9 cellular contexts compared by ENCODE assay signal in the genomic region with DNA sequence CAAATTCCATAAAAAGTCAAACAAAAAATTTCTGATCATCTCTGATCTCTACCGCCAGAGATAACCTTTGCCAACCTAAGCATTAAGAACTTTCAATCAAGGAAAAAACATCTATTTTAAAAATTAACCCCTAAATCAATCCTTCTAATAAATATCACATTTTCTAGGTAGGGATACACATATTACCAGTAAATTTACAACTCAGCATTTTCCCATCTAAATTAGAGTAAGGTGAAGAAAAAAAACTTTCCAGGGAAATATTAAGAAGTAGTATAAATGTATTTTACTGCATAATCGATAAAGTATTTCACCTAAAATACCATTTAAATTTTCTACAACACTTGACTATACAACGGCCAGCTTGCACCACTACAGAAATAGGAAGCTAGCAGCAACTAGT. TPM values are rescaled to one million over a fixed set of nuclear protein-coding genes. Genes with fewer than 3 reads are reported as not detected.
A peak's percentile ranks its signal among the peaks of the same experiment; 100 is the strongest.
DNase-seq lines count a peak whose midpoint lies in the region; ATAC-seq, FAIRE-seq and TF ChIP-seq lines count a peak whose summit lies in the region.
"Had no signal": no experiment of that assay in that cellular context is flagged by ENCODE, and none has a peak within 500 bp of the region (broad histone marks: within the 10 kb centered on the region; RNA-seq: fewer than 3 reads in every experiment).

No MANE protein-coding gene starts in this region.

- no peaks in the 10 kb centered on the region for H3K27me3 Mint-ChIP-seq in activated B cell treated with CpG ODN at 0.5 μM for 24 hours
- no peaks in the 10 kb centered on the region for H3K27me3 Mint-ChIP-seq in stimulated activated naive CD8-positive, alpha-beta T cell treated with anti-CD3 and anti-CD28 coated beads, Interleukin-15, amount 100 ng/mL, for 72 hours

- POLR2A ChIA-PET in SK-N-SH (lab: Yijun Ruan, JAX) (interaction anchor here (0.7 to 2.1 kb wide), 4 partner anchors 41 to 91 kb away, joined by 3 to 9 read pairs (median 7); a partner anchor contains a TSS), activated B cell treated with CpG ODN at 0.5 μM for 24 hours (lab: Charles Lee) (interaction anchor here (0.6 to 4.6 kb wide), 9 partner anchors 9 to 519 kb away, joined by 3 to 87 read pairs (median 9); a partner anchor contains a TSS)

- peaks cover 23% of the 10 kb centered on the region for H3K36me3 Mint-ChIP-seq in activated B cell treated with CpG ODN at 0.5 μM for 24 hours (ENCODE audit: low read depth)

- H3K27me3 ChIP-seq in SK-N-SH (ENCODE audit: insufficient read depth): no peaks in the 10 kb centered on the region
- no peaks in the 10 kb centered on the region for H3K27me3 ChIP-seq in hepatocyte
- no peaks in the 10 kb centered on the region for H3K27me3 ChIP-seq in small intestine (ENCODE audit: control insufficient read depth in 2 of 2, insufficient read depth in 2 of 2, low read length in 2 of 2)

- FAIRE-seq in small intestine (lab: Jason Lieb, UNC): no peak
- FAIRE-seq: colon had no signal

- H3K4me3 Mint-ChIP-seq in activated B cell treated with CpG ODN at 0.5 μM for 24 hours: peak overlapping the region; percentile 96
- peak overlapping the region; percentile 85 to 96 for H3K4me3 Mint-ChIP-seq in stimulated activated naive CD8-positive, alpha-beta T cell treated with anti-CD3 and anti-CD28 coated beads, Interleukin-15, amount 100 ng/mL, for 72 hours

- no peaks in the 10 kb centered on the region for H3K9me3 Mint-ChIP-seq in activated B cell treated with CpG ODN at 0.5 μM for 24 hours
- H3K9me3 Mint-ChIP-seq in stimulated activated naive CD8-positive, alpha-beta T cell treated with anti-CD3 and anti-CD28 coated beads, Interleukin-15, amount 100 ng/mL, for 72 hours: no peaks in the 10 kb centered on the region

- peaks cover 24% of the 10 kb centered on the region for H3F3A ChIP-seq in SK-N-SH (replicated peaks; ENCODE audit: insufficient read depth)

- H3K4me1 ChIP-seq in SK-N-SH (ENCODE audit: control insufficient read depth in 1 of 2, insufficient read depth in 2 of 2, low read depth in 1 of 2, low read length in 1 of 2) (peaks cover 9 to 10% of the 10 kb centered on the region in 2 experiments; a peak in 3 of 4 replicates), hepatocyte (ENCODE audit: insufficient read depth) (no peaks in the 10 kb centered on the region), small intestine (ENCODE audit: control insufficient read depth in 2 of 2, insufficient read depth in 1 of 2, low read depth in 1 of 2, low read length in 1 of 2) (peaks cover 0 to 4% of the 10 kb centered on the region in 2 donors)

- H3K9me3 ChIP-seq in SK-N-SH (no peaks in the 10 kb centered on the region), hepatocyte (ENCODE audit: low read depth) (no peaks in the 10 kb centered on the region), small intestine (ENCODE audit: control insufficient read depth, low read depth) (no peaks in the 10 kb centered on the region)

- DNase-seq in SK-N-SH (no peak), activated B cell treated with CpG ODN at 0.5 μM for 24 hours (no peak), hepatocyte (ENCODE audit: low spot score) (no peak), DMS 273 (lab: John Stamatoyannopoulos, UW; ENCODE audit: unreplicated experiment) (no peak), small intestine (no peak)
- DNase-seq in stimulated activated naive CD8-positive, alpha-beta T cell treated with anti-CD3 and anti-CD28 coated beads, Interleukin-15, amount 100 ng/mL, for 72 hours: no peak

- WGBS in SK-N-SH (ENCODE audit: low lambda C conversion rate): 11% methylated on average over 3 of the region's 3 CpGs
- WGBS in hepatocyte (ENCODE audit: low lambda C conversion rate, missing lambda C conversion rate): 55% methylated on average over 3 of the region's 3 CpGs
- 19 to 36% (median 28%) methylated on average over 3 of the region's 3 CpGs for WGBS in small intestine, 3 donors

- intact Hi-C loops in activated B cell treated with CpG ODN at 0.5 μM for 24 hours (cut with micrococcal nuclease): loop anchor here (5.0 to 10.0 kb wide), 4 partner anchors 39 to 1656 kb away; a partner anchor contains a TSS

- TF ChIP-seq RAD21 in SK-N-SH (IDR thresholded peaks at IDR 0.05; ENCODE audit: low read length): no peak

- H2AFZ ChIP-seq in SK-N-SH (ENCODE audit: low read depth) (peak overlapping the region; percentile 25; the same call in 1 of the 2 replicates), hepatocyte (no peak overlapping the region)

- TF ChIP-seq CTCF in SK-N-SH (IDR thresholded peaks at IDR 0.05) (no peak), activated B cell treated with CpG ODN at 0.5 μM for 24 hours (IDR thresholded peaks at IDR 0.05) (no peak), hepatocyte (IDR thresholded peaks at IDR 0.05; ENCODE audit: poor library complexity) (no peak)

- H3K36me3 ChIP-seq in SK-N-SH (replicated peaks in 1 of 2; ENCODE audit: control insufficient read depth in 1 of 2, insufficient read depth in 2 of 2, low read length in 1 of 2): no peaks in the 10 kb centered on the region
- no peaks in the 10 kb centered on the region for H3K36me3 ChIP-seq in hepatocyte (replicated peaks; ENCODE audit: insufficient read depth, low read depth)
- H3K36me3 ChIP-seq in small intestine (ENCODE audit: control insufficient read depth in 2 of 2, insufficient read depth in 2 of 2, low read length in 2 of 2): no peaks in the 10 kb centered on the region

- CTCF ChIA-PET in SK-N-SH (lab: Yijun Ruan, JAX): interaction anchor here (0.9 to 6.3 kb wide), 4 partner anchors 18 to 167 kb away, joined by 3 to 35 read pairs (median 4); no protein-coding TSS in a partner anchor
- CTCF ChIA-PET in activated B cell treated with CpG ODN at 0.5 μM for 24 hours (lab: Charles Lee): interaction anchor here (1.3 kb wide), 2 partner anchors 12 to 121 kb away, joined by 5 to 6 read pairs; a partner anchor contains a TSS

- H3K4me1 Mint-ChIP-seq in activated B cell treated with CpG ODN at 0.5 μM for 24 hours: peaks cover 40% of the 10 kb centered on the region
- peaks cover 32% of the 10 kb centered on the region for H3K4me1 Mint-ChIP-seq in stimulated activated naive CD8-positive, alpha-beta T cell treated with anti-CD3 and anti-CD28 coated beads, Interleukin-15, amount 100 ng/mL, for 72 hours

- H4K20me1 ChIP-seq in SK-N-SH (ENCODE audit: insufficient read depth) (peaks cover 30% of the 10 kb centered on the region), hepatocyte (ENCODE audit: insufficient read depth, poor library complexity, severe bottlenecking) (peaks cover 28% of the 10 kb centered on the region)

- peak overlapping the region; percentile 75 for H3K4me2 ChIP-seq in SK-N-SH
- H3K4me2 ChIP-seq in hepatocyte: peak overlapping the region; percentile 87

- H3K9me2 ChIP-seq in SK-N-SH (no peaks in the 10 kb centered on the region), hepatocyte (replicated peaks; ENCODE audit: insufficient read depth) (no peaks in the 10 kb centered on the region)

- no peak for ATAC-seq in SK-N-SH treated with all-trans-retinoic acid at 6 μM for 48 hours
- ATAC-seq in activated B cell treated with CpG ODN at 0.5 μM for 24 hours (ENCODE audit: low read depth): no peak
- ATAC-seq in stimulated activated naive CD8-positive, alpha-beta T cell treated with anti-CD3 and anti-CD28 coated beads, Interleukin-15, amount 100 ng/mL, for 72 hours: no peak
- no peak for ATAC-seq in HG03025 (IDR thresholded peaks at IDR 0.05; ENCODE audit: low FRiP score, unreplicated experiment)

- peak overlapping the region; percentile 94 for H3K27ac Mint-ChIP-seq in activated B cell treated with CpG ODN at 0.5 μM for 24 hours
- H3K27ac Mint-ChIP-seq in stimulated activated naive CD8-positive, alpha-beta T cell treated with anti-CD3 and anti-CD28 coated beads, Interleukin-15, amount 100 ng/mL, for 72 hours: peak overlapping the region; percentile 97 to 99

- peak overlapping the region; percentile 55 to 72; a peak in 3 of 4 replicates for H3K27ac ChIP-seq in SK-N-SH (ENCODE audit: low read depth in 2 of 2, low read length in 1 of 2)
- H3K27ac ChIP-seq in hepatocyte: peak overlapping the region; percentile 88
- no peak overlapping the region for H3K27ac ChIP-seq in small intestine (ENCODE audit: low read depth in 1 of 2, low read length in 1 of 2)

- H3K4me3 ChIP-seq in SK-N-SH (ENCODE audit: low read depth in 2 of 2, low read length in 1 of 2) (peak overlapping the region; percentile 92 to 98), hepatocyte (peak overlapping the region; percentile 83), small intestine (ENCODE audit: low read depth in 1 of 2, low read length in 2 of 2) (peak overlapping the region in 1 of 2 donors; percentile 69)

- H3K79me2 ChIP-seq in SK-N-SH (ENCODE audit: insufficient read depth) (peaks cover 54% of the 10 kb centered on the region), hepatocyte (peaks cover 55% of the 10 kb centered on the region)

- H3K9ac ChIP-seq in SK-N-SH: peak overlapping the region; percentile 81; the same call in 1 of the 2 replicates

- no peak for TF ChIP-seq EP300 in SK-N-SH (IDR thresholded peaks at IDR 0.05; ENCODE audit: borderline replicate concordance in 1 of 2, low read depth in 1 of 2, low read length in 1 of 2)

TF ChIP-seq in SK-N-SH, 30 proteins besides CTCF, POLR2A, EP300 and RAD21 (continues in another document):
- no peak for TF ChIP-seq CHD2 (IDR thresholded peaks at IDR 0.05; ENCODE audit: low read length, partially characterized antibody)
- TF ChIP-seq, protein P1, sequence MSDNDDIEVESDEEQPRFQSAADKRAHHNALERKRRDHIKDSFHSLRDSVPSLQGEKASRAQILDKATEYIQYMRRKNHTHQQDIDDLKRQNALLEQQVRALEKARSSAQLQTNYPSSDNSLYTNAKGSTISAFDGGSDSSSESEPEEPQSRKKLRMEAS (IDR thresholded peaks at IDR 0.05; ENCODE audit: low read depth): no peak

TF ChIP-seq in SK-N-SH treated with all-trans-retinoic acid at 6 μM for 48 hours, 23 proteins besides CTCF, POLR2A, EP300 and RAD21 (continues in another document):
- no peak for TF ChIP-seq BACH2 (CRISPR knock-in tag; IDR thresholded peaks at IDR 0.05; ENCODE audit: borderline replicate concordance)
- no peak for TF ChIP-seq CSDC2 (CRISPR knock-in tag; IDR thresholded peaks at IDR 0.05)
- TF ChIP-seq PPARA (CRISPR knock-in tag; IDR thresholded peaks at IDR 0.05; ENCODE audit: borderline replicate concordance): no peak
- TF ChIP-seq SNAI2 (CRISPR knock-in tag; IDR thresholded peaks at IDR 0.05): no peak
- TF ChIP-seq OSR1 (CRISPR knock-in tag; IDR thresholded peaks at IDR 0.05): no peak
- no peak for TF ChIP-seq ZFP30 (CRISPR knock-in tag; IDR thresholded peaks at IDR 0.05)

RNA-seq across cellular contexts. Expression of a gene that starts 1.5 kb away (rescaled TPM):
- polyA plus RNA-seq in SK-N-SH (2012; rRNA removed): 11.6 and 16.1 TPM in 2 replicates
- 13.5 and 14.6 TPM in 2 replicates for polyA plus RNA-seq in SK-N-SH (2012; cell fraction: cytosol; rRNA removed)
- 12.7 and 16.4 TPM in 2 replicates for polyA plus RNA-seq in SK-N-SH (2012; cell fraction: nucleus; rRNA removed)
- 20.3 and 22.8 TPM in 2 replicates for total RNA-seq in activated B cell treated with CpG ODN at 0.5 μM for 24 hours
- total RNA-seq in hepatocyte: 18.5 and 19.2 TPM in 2 replicates
- polyA plus RNA-seq in hepatocyte: 10.3 and 10.7 TPM in 2 replicates
- polyA plus RNA-seq in small intestine: 1 to 10 TPM; 5.4 to 9.9 (median 7.2) TPM

RNA-seq across cellular contexts. Expression of a gene that starts 12.6 kb away (rescaled TPM):
- polyA plus RNA-seq in SK-N-SH (2012; rRNA removed) (7.0 and 9.7 TPM in 2 replicates), hepatocyte (8.8 and 10.6 TPM in 2 replicates), small intestine (1 to 10 TPM; 1.1 to 7.0 (median 2.2) TPM)
- polyA plus RNA-seq in SK-N-SH (2012; cell fraction: cytosol; rRNA removed): 7.1 and 8.3 TPM in 2 replicates
- 5.1 and 6.4 TPM in 2 replicates for polyA plus RNA-seq in SK-N-SH (2012; cell fraction: nucleus; rRNA removed)
- total RNA-seq in activated B cell treated with CpG ODN at 0.5 μM for 24 hours (24.3 and 24.8 TPM in 2 replicates), hepatocyte (7.8 and 8.9 TPM in 2 replicates)

Comparison
In these comparisons a context has a peak if more than half of its experiments do, and no peak if none do; other contexts are left out.
1. H3K27ac ChIP-seq: peak in SK-N-SH (2 of 2) and hepatocyte (single experiment); none in small intestine (0 of 2).